In the genomic region with DNA sequence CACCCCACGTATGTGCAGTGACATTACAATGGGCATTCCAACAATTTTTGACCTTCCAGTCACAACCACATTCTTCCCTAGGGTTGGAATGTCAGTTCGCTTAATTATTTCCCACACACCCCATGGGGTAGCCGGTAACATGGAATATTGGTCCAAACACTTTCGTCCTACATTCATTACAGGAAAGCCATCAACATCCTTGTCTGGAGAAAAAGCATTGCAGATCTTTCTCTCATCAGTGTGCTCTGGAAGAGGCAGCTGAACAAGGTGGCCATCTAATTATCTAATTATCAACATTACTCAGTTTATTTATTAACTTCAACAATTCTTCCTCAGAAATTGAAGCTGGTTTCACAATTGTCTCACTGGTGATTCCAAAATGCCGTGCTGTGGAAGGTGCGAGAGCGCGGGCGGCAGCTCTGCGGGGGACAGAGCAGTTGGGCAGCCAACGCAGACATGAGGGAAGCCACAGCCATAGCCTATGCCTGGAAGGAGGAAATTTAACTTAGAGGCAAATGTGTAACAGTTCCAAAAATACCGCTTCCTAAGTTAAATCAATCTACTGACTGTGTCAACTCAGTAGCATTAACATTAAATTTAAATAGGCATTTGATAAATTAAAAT, we compare ENCODE assay signal across 36 cellular contexts.
"Had no signal": no experiment of that assay in that cellular context is flagged by ENCODE, and none has a peak within 500 bp of the region (broad histone marks: within the 10 kb centered on the region; RNA-seq: fewer than 3 reads in every experiment).

No MANE protein-coding gene starts in this region.

- H3K27ac Mint-ChIP-seq: activated CD4-positive, alpha-beta memory T cell treated with anti-CD3 and anti-CD28 coated beads for 36 hours; activated naive CD4-positive, alpha-beta T cell treated with anti-CD3 and anti-CD28 coated beads for 36 hours; activated naive CD8-positive, alpha-beta T cell treated with anti-CD3 and anti-CD28 coated beads for 36 hours; activated T-helper 1 cell treated with anti-CD3 and anti-CD28 coated beads, Interleukin-12 subunit alpha, Interleukin-12 subunit beta, Interleukin-2, Interleukin-4 antibody, amounts not matched to agents 30 ng/mL and 10 ng/mL and 1 ng/mL, durations not matched to agents 14 hours and 24 hours and 36 hours; mesothelial cell of epicardium; naive B cell; progenitor cell of endocrine pancreas; stimulated activated effector memory CD8-positive, alpha-beta T cell treated with anti-CD3 and anti-CD28 coated beads, Interleukin-12 subunit alpha, Interleukin-12 subunit beta, amount 100 ng/mL, for 72 hours; stimulated activated naive CD8-positive, alpha-beta T cell treated with anti-CD3 and anti-CD28 coated beads, Interleukin-15, Interleukin-2, amounts not matched to agents 100 ng/mL and 50 ng/mL, for 24 hours; T-helper 17 cell had no signal

- H3K4me3 ChIP-seq: adrenal gland, ascending aorta, coronary artery, dorsolateral prefrontal cortex, heart right ventricle, left ventricle myocardium inferior, lung, ovary, skin epidermis, thoracic aorta, uterus had no signal

- ATAC-seq: activated CD4-positive, CD25-positive, alpha-beta regulatory T cell treated with anti-CD3 and anti-CD28 coated beads, Interleukin-2, amount 50 U/mL, for 24 hours; heart right ventricle; sciatic nerve; stimulated activated effector memory CD8-positive, alpha-beta T cell treated with anti-CD3 and anti-CD28 coated beads, Interleukin-12 subunit alpha, Interleukin-12 subunit beta, amount 100 ng/mL, for 72 hours; T-helper 17 cell had no signal

- DNase-seq: activated CD4-positive, alpha-beta memory T cell treated with anti-CD3 and anti-CD28 coated beads for 36 hours; activated CD4-positive, alpha-beta T cell treated with anti-CD3 and anti-CD28 coated beads for 48 hours; activated CD8-positive, alpha-beta memory T cell treated with anti-CD3 and anti-CD28 coated beads, Interleukin-2, amount 50 U/mL, for 4 hours; activated effector memory CD4-positive, alpha-beta T cell treated with anti-CD3 and anti-CD28 coated beads, Interleukin-2, amount 50 U/mL, for 16 hours; activated naive CD4-positive, alpha-beta T cell treated with anti-CD3 and anti-CD28 coated beads for 36 hours; activated naive CD8-positive, alpha-beta T cell treated with anti-CD3 and anti-CD28 coated beads for 36 hours; activated T-cell treated with anti-CD3 and anti-CD28 coated beads, Interleukin-2, amount 50 U/mL, for 1 hour; adrenal gland; brain microvascular endothelial cell; dorsolateral prefrontal cortex; effector memory CD4-positive, alpha-beta T cell; foreskin fibroblast; heart right ventricle; left ventricle myocardium inferior; naive B cell; ovary; retina; stimulated activated CD4-positive, alpha-beta T cell treated with anti-CD3 and anti-CD28 coated beads, Interleukin-12 subunit alpha, Interleukin-12 subunit beta, amount 100 ng/mL, for 4 hours; stimulated activated CD4-positive, alpha-beta T cell treated with anti-CD3 and anti-CD28 coated beads, Interleukin-4, amount 100 ng/mL, for 1 hour; T-helper 17 cell; T1000; trophoblast cell; uterus; WERI-Rb-1 had no signal

- H3K27ac ChIP-seq: adrenal gland, ascending aorta, brain microvascular endothelial cell, coronary artery, dorsolateral prefrontal cortex, heart right ventricle, left ventricle myocardium inferior, ovary, skin epidermis, thoracic aorta, uterus, WERI-Rb-1 had no signal

- H3K36me3 ChIP-seq: adrenal gland, ascending aorta, brain microvascular endothelial cell, heart right ventricle, left ventricle myocardium inferior, ovary, thoracic aorta, uterus, WERI-Rb-1 had no signal

- H3K36me3 Mint-ChIP-seq: activated CD4-positive, alpha-beta memory T cell treated with anti-CD3 and anti-CD28 coated beads for 36 hours; activated naive CD8-positive, alpha-beta T cell treated with anti-CD3 and anti-CD28 coated beads for 36 hours; naive B cell; stimulated activated effector memory CD8-positive, alpha-beta T cell treated with anti-CD3 and anti-CD28 coated beads, Interleukin-12 subunit alpha, Interleukin-12 subunit beta, amount 100 ng/mL, for 72 hours had no signal

- H3K27me3 Mint-ChIP-seq: activated CD4-positive, alpha-beta memory T cell treated with anti-CD3 and anti-CD28 coated beads for 36 hours; activated naive CD8-positive, alpha-beta T cell treated with anti-CD3 and anti-CD28 coated beads for 36 hours; naive B cell; progenitor cell of endocrine pancreas; stimulated activated naive CD8-positive, alpha-beta T cell treated with anti-CD3 and anti-CD28 coated beads, Interleukin-15, Interleukin-2, amounts not matched to agents 100 ng/mL and 50 ng/mL, for 24 hours; T-helper 17 cell had no signal

- H3K4me3 Mint-ChIP-seq: activated CD4-positive, alpha-beta memory T cell treated with anti-CD3 and anti-CD28 coated beads for 36 hours; activated naive CD4-positive, alpha-beta T cell treated with anti-CD3 and anti-CD28 coated beads for 36 hours; activated naive CD8-positive, alpha-beta T cell treated with anti-CD3 and anti-CD28 coated beads for 36 hours; activated T-helper 1 cell treated with anti-CD3 and anti-CD28 coated beads, Interleukin-12 subunit alpha, Interleukin-12 subunit beta, Interleukin-2, Interleukin-4 antibody, amounts not matched to agents 30 ng/mL and 10 ng/mL and 1 ng/mL, durations not matched to agents 14 hours and 24 hours and 36 hours; mesothelial cell of epicardium; naive B cell; stimulated activated effector memory CD8-positive, alpha-beta T cell treated with anti-CD3 and anti-CD28 coated beads, Interleukin-12 subunit alpha, Interleukin-12 subunit beta, amount 100 ng/mL, for 72 hours; stimulated activated naive CD8-positive, alpha-beta T cell treated with anti-CD3 and anti-CD28 coated beads, Interleukin-15, Interleukin-2, amounts not matched to agents 100 ng/mL and 50 ng/mL, for 24 hours; T-helper 17 cell had no signal

- H3K27me3 ChIP-seq: adrenal gland, ascending aorta, brain microvascular endothelial cell, dorsolateral prefrontal cortex, heart right ventricle, ovary, uterus had no signal

- H3K9me3 ChIP-seq: adrenal gland, ascending aorta, ovary, thoracic aorta, uterus had no signal

- H3K4me1 Mint-ChIP-seq: activated naive CD8-positive, alpha-beta T cell treated with anti-CD3 and anti-CD28 coated beads for 36 hours; mesothelial cell of epicardium; naive B cell; stimulated activated effector memory CD8-positive, alpha-beta T cell treated with anti-CD3 and anti-CD28 coated beads, Interleukin-12 subunit alpha, Interleukin-12 subunit beta, amount 100 ng/mL, for 72 hours; T-helper 17 cell had no signal

- H3K9me3 Mint-ChIP-seq: activated T-helper 1 cell treated with anti-CD3 and anti-CD28 coated beads, Interleukin-12 subunit alpha, Interleukin-12 subunit beta, Interleukin-2, Interleukin-4 antibody, amounts not matched to agents 30 ng/mL and 10 ng/mL and 1 ng/mL, durations not matched to agents 14 hours and 24 hours and 36 hours had no signal

- H3K4me1 ChIP-seq: adrenal gland, ascending aorta, heart right ventricle, left ventricle myocardium inferior, uterus had no signal
